8 cellular contexts compared by ENCODE assay signal in the genomic region with DNA sequence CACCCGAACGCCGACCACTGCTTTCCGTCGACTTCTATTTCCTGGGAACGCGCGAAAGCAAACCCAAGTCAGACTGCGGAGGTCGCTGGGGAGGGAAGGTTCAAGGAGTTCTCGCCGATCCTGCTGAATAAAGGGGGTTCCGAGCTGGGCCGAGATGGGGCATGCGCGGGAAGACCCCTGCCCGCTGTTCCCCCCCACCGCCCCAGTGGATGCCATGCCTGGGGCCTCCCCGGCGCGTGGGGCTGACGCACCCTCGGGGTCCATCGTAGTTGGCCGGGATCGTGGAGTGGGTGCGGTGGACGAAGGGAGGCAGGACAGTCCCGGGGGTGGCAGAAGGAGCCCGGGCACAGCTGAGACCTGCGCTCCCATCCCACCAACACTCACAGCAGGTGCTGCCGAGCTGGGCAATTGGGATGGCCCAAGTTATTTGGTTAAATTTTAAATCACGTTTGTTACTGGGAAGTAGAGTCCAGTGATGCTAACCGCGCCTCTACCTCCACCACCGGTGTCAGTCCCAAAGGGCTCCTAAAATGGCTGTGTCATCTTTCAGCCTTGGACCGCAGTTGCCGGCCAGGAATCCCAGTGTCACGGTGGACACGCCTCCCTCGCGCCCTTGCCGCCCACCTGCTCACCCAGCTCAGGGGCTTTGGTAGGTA. TPM values are rescaled to one million over a fixed set of nuclear protein-coding genes. Genes with fewer than 3 reads are reported as not detected.
DNase-seq lines count a peak whose midpoint lies in the region; ATAC-seq, FAIRE-seq and TF ChIP-seq lines count a peak whose summit lies in the region.

No MANE protein-coding gene starts in this region.

- no peak for DNase-seq in GM12891 (ENCODE audit: insufficient read length, low spot score)
- DNase-seq in T-cell, result peak in 2 of 34 experiments; percentile 2 to 11
- DNase-seq in fibroblast of villous mesenchyme (ENCODE audit: low read depth), result no peak
- no peak for DNase-seq in KG1 (lab: John Stamatoyannopoulos, UW)
- no peak for DNase-seq in NCI-H1417 treated with DMSO at 0.1 percent for 48 hours (lab: John Stamatoyannopoulos, UW)
- DNase-seq in SK-N-DZ (ENCODE audit: low spot score), result no peak

- peaks cover 47 to 78% (median 67%) of the 10 kb centered on the region in 3 donors for H3K4me1 Mint-ChIP-seq in T-cell

- H3K4me1 ChIP-seq in parathyroid adenoma, result no peaks in the 10 kb centered on the region

- H3K79me2 ChIP-seq in parathyroid adenoma, result no peaks in the 10 kb centered on the region

- TF ChIP-seq POLR2A in GM12891 (IDR thresholded peaks at IDR 0.05; ENCODE audit: low read depth, low read length), result peak; percentile 16; the same call in 1 of the 2 replicates

- H3K9me3 ChIP-seq in parathyroid adenoma (ENCODE audit: control insufficient read depth, low read length), result no peaks in the 10 kb centered on the region

- H3K4me3 ChIP-seq in fibroblast of villous mesenchyme (ENCODE audit: low read depth, low read length) (peak overlapping the region; percentile 64), parathyroid adenoma (ENCODE audit: low read depth, low read length) (peak overlapping the region; percentile 64)

- H3K36me3 ChIP-seq in parathyroid adenoma (ENCODE audit: control insufficient read depth, insufficient read depth, low read length), result no peaks in the 10 kb centered on the region

- CTCF ChIA-PET in T-cell (lab: Charles Lee), result no interaction called here

- H3K27ac ChIP-seq in parathyroid adenoma, result no peak overlapping the region

- peak; percentile 87 for FAIRE-seq in GM12891 (lab: Jason Lieb, UNC)

- ATAC-seq in T-cell (replicated peaks in 1 of 4), result peak in 3 of 4 experiments; percentile 1 to 17 (median 16)
- no peak for ATAC-seq in GM21381 (IDR thresholded peaks at IDR 0.05; ENCODE audit: unreplicated experiment)

- H3K9ac ChIP-seq in parathyroid adenoma, result no peak overlapping the region

- peak overlapping the region; percentile 97 to 98 for H3K27ac Mint-ChIP-seq in T-cell

- H3K4me3 Mint-ChIP-seq in T-cell, result peak overlapping the region; percentile 94 to 96 (median 94)

- TF ChIP-seq CTCF in fibroblast of villous mesenchyme (IDR thresholded peaks at IDR 0.05; ENCODE audit: insufficient read depth, low read depth, low read length), result no peak
- TF ChIP-seq CTCF in parathyroid adenoma (IDR thresholded peaks at IDR 0.05), result no peak

- H3K27me3 Mint-ChIP-seq in T-cell, result no peaks in the 10 kb centered on the region

- peaks cover 35% of the 10 kb centered on the region for H3K36me3 Mint-ChIP-seq in T-cell

- H2AFZ ChIP-seq in parathyroid adenoma, result peak overlapping the region; percentile 39

- H3K27me3 ChIP-seq in parathyroid adenoma (ENCODE audit: control insufficient read depth, insufficient read depth, low read length), result no peaks in the 10 kb centered on the region

- POLR2A ChIA-PET in T-cell (lab: Charles Lee), result no interaction called here

- H3K4me2 ChIP-seq in parathyroid adenoma (ENCODE audit: low read length), result peak overlapping the region; percentile 83

- H3K9me3 Mint-ChIP-seq in T-cell, result no peaks in the 10 kb centered on the region

TF ChIP-seq in GM12891, 5 proteins besides CTCF, POLR2A, EP300 and RAD21:
- TF ChIP-seq SPI1 (IDR thresholded peaks at IDR 0.05; ENCODE audit: low read depth, low read length) (no peak), POLR2AphosphoS5 (IDR thresholded peaks at IDR 0.05; ENCODE audit: low read depth, low read length) (peak; percentile 59; the same call in 1 of the 2 replicates), POU2F2 (IDR thresholded peaks at IDR 0.05; ENCODE audit: low read depth, low read length) (peak; percentile 24; the same call in 1 of the 2 replicates), TAF1 (IDR thresholded peaks at IDR 0.05; ENCODE audit: low read depth, low read length) (0 out of 2 replicates have a peak, but pooled peaks have one; percentile 38), PAX5 (IDR thresholded peaks at IDR 0.05; ENCODE audit: insufficient read depth, low read length, severe bottlenecking) (no peak)

RNA-seq across cellular contexts. Expression of gene MX1, which starts 0.7 kb away (rescaled TPM):
- 263 TPM for polyA plus RNA-seq in GM12891 (2012; ENCODE audit: low read depth, missing spikeins)
- 10 to 100 TPM; 55.2 to 82.5 (median 68.7) TPM for total RNA-seq in T-cell
- total RNA-seq in fibroblast of villous mesenchyme, result 15.1 and 16.0 TPM in 2 replicates
- polyA plus RNA-seq in SK-N-DZ (2014; cell fraction: cytosol; rRNA removed), result not detected in 2 replicates
- not detected in 2 replicates for polyA plus RNA-seq in SK-N-DZ (2014; cell fraction: nucleus; rRNA removed)
